Comparison of ENCODE assay signal across 2 cellular contexts in genomic region chr5:170508660-170509322, GRCh38.
TF ChIP-seq lines count a peak whose summit lies in the region.

No MANE protein-coding gene starts in this region.

TF ChIP-seq in endothelial cell of umbilical vein, 7 proteins besides CTCF, POLR2A, EP300 and RAD21 (continued from another document):
- TF ChIP-seq JUN (IDR thresholded peaks at IDR 0.05; ENCODE audit: borderline replicate concordance, insufficient read depth, insufficient read length, low read depth) (no peak), FOS (IDR thresholded peaks at IDR 0.05; ENCODE audit: borderline replicate concordance, insufficient read depth, low read length) (no peak), GATA2 (IDR thresholded peaks at IDR 0.05; ENCODE audit: insufficient read depth, insufficient read length, low read depth, low read length) (no peak), POLR2AphosphoS5 (IDR thresholded peaks at IDR 0.05; ENCODE audit: insufficient read depth, low read depth, low read length) (no peak)

TF ChIP-seq in HEK293T, 16 proteins besides CTCF, POLR2A, EP300 and RAD21 (continued from another document):
- no peak for TF ChIP-seq PKNOX1 (IDR thresholded peaks at IDR 0.05)
- TF ChIP-seq NFRKB (IDR thresholded peaks at IDR 0.05): no peak
- TF ChIP-seq LEF1 (IDR thresholded peaks at IDR 0.05; ENCODE audit: borderline replicate concordance): no peak
- no peak for TF ChIP-seq FOXA1 (IDR thresholded peaks at IDR 0.05)
